In genomic region chr4:656651-657337, GRCh38 we compare ENCODE assay signal across 1 cellular context.
TF ChIP-seq lines count a peak whose summit lies in the region.

No MANE protein-coding gene starts in this region.

TF ChIP-seq in SK-N-SH, 30 proteins besides CTCF, POLR2A, EP300 and RAD21 (continued from another document):
- TF ChIP-seq SIN3A (IDR thresholded peaks at IDR 0.05; ENCODE audit: borderline replicate concordance, low read depth, low read length) (no peak), CHD2 (IDR thresholded peaks at IDR 0.05; ENCODE audit: low read length, partially characterized antibody) (no peak), RFX5 (IDR thresholded peaks at IDR 0.05; ENCODE audit: low read length) (no peak), NRF1 (IDR thresholded peaks at IDR 0.05; ENCODE audit: low read depth, low read length) (no peak), NFIC (IDR thresholded peaks at IDR 0.05; ENCODE audit: borderline replicate concordance) (no peak), IRF3 (IDR thresholded peaks at IDR 0.05; ENCODE audit: low read depth, low read length) (no peak), GABPA (IDR thresholded peaks at IDR 0.05; ENCODE audit: low read depth) (no peak), MAX (IDR thresholded peaks at IDR 0.05; ENCODE audit: low read depth) (no peak), MXI1 (IDR thresholded peaks at IDR 0.05; ENCODE audit: low read depth, low read length) (no peak), EZH2phosphoT487 (IDR thresholded peaks at IDR 0.05; ENCODE audit: borderline replicate concordance, low read depth) (no peak), RXRA (IDR thresholded peaks at IDR 0.05; ENCODE audit: borderline replicate concordance, low read depth) (no peak)
TF ChIP-seq in SK-N-SH: peak in this region for 0.
